ENCODE assay signal across 8 cellular contexts in genomic region chr7:102404005-102404861, GRCh38. TPM values are rescaled to one million over a fixed set of nuclear protein-coding genes. Genes with fewer than 3 reads are reported as not detected.
DNase-seq lines count a peak whose midpoint lies in the region; ATAC-seq and TF ChIP-seq lines count a peak whose summit lies in the region.

No MANE protein-coding gene starts in this region.

- in situ Hi-C loops in Caki2 (cut with HindIII; ENCODE audit: low pct_unique_long_range_greater_than_20kb, low sequenced_read_pairs), result no loop called here

- no peaks in the 10 kb centered on the region for H3K27me3 Mint-ChIP-seq in nephron (ENCODE audit: low read depth)

- DNase-seq in Caki2 (ENCODE audit: low read depth) (peak; percentile 53), GM19238 (ENCODE audit: insufficient read length, low spot score) (peak; percentile 67), NCI-H2227 treated with DMSO at 0.1 percent for 48 hours (lab: John Stamatoyannopoulos, UW) (peak; percentile 4), epithelial cell of esophagus (ENCODE audit: low read depth) (peak; percentile 68), mesenteric fat pad (ENCODE audit: low spot score) (no peak)

- H3K9me3 Mint-ChIP-seq in nephron, result peaks cover 2% of the 10 kb centered on the region

- H3K4me3 ChIP-seq in epithelial cell of esophagus (ENCODE audit: low read length), result no peak overlapping the region

- no peak overlapping the region for H3K27ac Mint-ChIP-seq in nephron

- H3K4me3 Mint-ChIP-seq in nephron, result no peak overlapping the region

- no peaks in the 10 kb centered on the region for H3K4me1 Mint-ChIP-seq in nephron

- TF ChIP-seq CTCF in epithelial cell of esophagus (IDR thresholded peaks at IDR 0.05; ENCODE audit: insufficient read depth, low read depth, low read length, missing control alignments) (peak; percentile 76), nephron (IDR thresholded peaks at IDR 0.05; ENCODE audit: unreplicated experiment in 3 of 3) (peak; percentile 51 to 63 (median 60))

- H3K36me3 Mint-ChIP-seq in nephron (ENCODE audit: low read depth), result peaks cover 86% of the 10 kb centered on the region

- ATAC-seq in HG03135 (IDR thresholded peaks at IDR 0.05; ENCODE audit: unreplicated experiment), result peak; percentile 72
- ATAC-seq in activated CD4-positive, CD25-positive, alpha-beta regulatory T cell treated with anti-CD3 and anti-CD28 coated beads, Interleukin-2, amount 50 U/mL, for 24 hours, result peak; percentile 95 to 97

RNA-seq across cellular contexts. Expression of gene PRKRIP1, which starts 8.1 kb away (rescaled TPM):
- total RNA-seq in Caki2 (2014; rRNA removed; shearing (Covaris generic); ENCODE audit: low replicate concordance), result 26.1 and 26.2 TPM in 2 replicates
- 19.3 TPM for total RNA-seq in mesenteric fat pad

RNA-seq across cellular contexts. Expression of gene ORAI2, which starts 29.1 kb away (rescaled TPM):
- total RNA-seq in Caki2 (2014; rRNA removed; shearing (Covaris generic); ENCODE audit: low replicate concordance), result 76.0 and 106 TPM in 2 replicates
- 33.7 TPM for total RNA-seq in mesenteric fat pad

RNA-seq across cellular contexts. Expression of gene SPDYE6, which starts 48.0 kb away (rescaled TPM):
- total RNA-seq in Caki2 (2014; rRNA removed; shearing (Covaris generic); ENCODE audit: low replicate concordance), result not detected in 2 replicates
- not detected for total RNA-seq in mesenteric fat pad
